14 cellular contexts compared by ENCODE assay signal in the genomic region with DNA sequence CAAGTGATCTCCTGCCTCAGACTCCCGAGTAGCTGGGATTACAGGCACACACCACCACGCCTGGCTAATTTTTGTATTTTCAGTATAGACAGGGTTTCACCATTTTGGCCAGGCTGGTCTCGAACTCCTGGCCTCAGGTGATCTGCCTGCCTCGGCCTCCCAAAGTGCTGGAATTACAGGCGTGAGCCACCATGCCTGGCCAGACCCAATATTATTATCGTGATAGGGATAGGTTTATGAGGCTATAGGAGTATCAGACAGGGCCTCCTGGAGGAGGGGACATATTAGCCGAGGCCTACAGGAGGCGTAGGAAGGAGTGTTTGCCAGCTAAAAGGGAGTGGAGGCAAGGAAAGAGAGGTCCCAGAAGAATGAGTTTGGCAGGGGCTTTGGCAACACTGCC. TPM values are rescaled to one million over a fixed set of nuclear protein-coding genes. Genes with fewer than 3 reads are reported as not detected.
DNase-seq lines count a peak whose midpoint lies in the region; ATAC-seq and TF ChIP-seq lines count a peak whose summit lies in the region.
"Not testable (repeated sequence)": the region's sequence is repeated elsewhere in the genome, so short reads cannot be mapped to it uniquely, and the experiment has no call there.
"Had no signal": no experiment of that assay in that cellular context is flagged by ENCODE, and none has a peak within 500 bp of the region (broad histone marks: within the 10 kb centered on the region; RNA-seq: fewer than 3 reads in every experiment).

No MANE protein-coding gene starts in this region.

- not testable (repeated sequence) for H3K4me3 ChIP-seq in BLaER1; HEK293 (ENCODE audit: low read depth, low read length); gastroesophageal sphincter

- peak overlapping the region; percentile 49 for H3K9ac ChIP-seq in BLaER1

- H3K27ac ChIP-seq in BLaER1 (peak overlapping the region; percentile 62), HEK293 (ENCODE audit: extremely low read depth, low read depth, low read length) (peak overlapping the region; percentile 3; the same call in 1 of the 2 replicates), gastroesophageal sphincter (peak overlapping the region in 3 of 4 donors; percentile 54 to 71 (median 70))

- CTCF ChIA-PET in HEK293 (lab: Yijun Ruan, JAX), result interaction anchor here (0.7 to 17.4 kb wide), 15 partner anchors 10 to 326 kb away, joined by 3 to 213 read pairs (median 5); partner anchors contain the start of genes KCNN4, PLAUR, SMG9 and ZNF283

- H3K36me3 Mint-ChIP-seq in activated T-helper 17 cell treated with anti-CD3 and anti-CD28 coated beads, Interleukin-2, amount 50 U/mL, for 72 hours (ENCODE audit: low read depth), result peaks cover 75% of the 10 kb centered on the region
- H3K36me3 Mint-ChIP-seq in central memory CD8-positive, alpha-beta T cell (ENCODE audit: insufficient read depth), result peaks cover 13% of the 10 kb centered on the region
- peaks cover 0 to 12% of the 10 kb centered on the region in 2 donors for H3K36me3 Mint-ChIP-seq in naive B cell
- H3K36me3 Mint-ChIP-seq in stimulated activated naive CD8-positive, alpha-beta T cell treated with anti-CD3 and anti-CD28 coated beads, Interleukin-15, Interleukin-2, amounts not matched to agents 100 ng/mL and 50 ng/mL, for 24 hours (ENCODE audit: low read depth), result peaks cover 67% of the 10 kb centered on the region

- TF ChIP-seq POLR2A in gastroesophageal sphincter (IDR thresholded peaks at IDR 0.05), result not testable (repeated sequence)

- H3K4me2 ChIP-seq in BLaER1, result peak overlapping the region; percentile 78

- H3K9me3 Mint-ChIP-seq in activated T-helper 17 cell treated with anti-CD3 and anti-CD28 coated beads, Interleukin-2, amount 50 U/mL, for 72 hours; central memory CD8-positive, alpha-beta T cell; naive B cell; stimulated activated naive CD8-positive, alpha-beta T cell treated with anti-CD3 and anti-CD28 coated beads, Interleukin-15, Interleukin-2, amounts not matched to agents 100 ng/mL and 50 ng/mL, for 24 hours: not testable (repeated sequence)

- H3K4me3 Mint-ChIP-seq in activated T-helper 17 cell treated with anti-CD3 and anti-CD28 coated beads, Interleukin-2, amount 50 U/mL, for 72 hours, result peak overlapping the region; percentile 83
- H3K4me3 Mint-ChIP-seq in central memory CD8-positive, alpha-beta T cell, result peak overlapping the region; percentile 68
- peak overlapping the region in 5 of 8 donors; percentile 25 to 84 (median 69) for H3K4me3 Mint-ChIP-seq in naive B cell
- H3K4me3 Mint-ChIP-seq in stimulated activated naive CD8-positive, alpha-beta T cell treated with anti-CD3 and anti-CD28 coated beads, Interleukin-15, Interleukin-2, amounts not matched to agents 100 ng/mL and 50 ng/mL, for 24 hours, result peak overlapping the region; percentile 73

- peak overlapping the region; percentile 99 for H3K27ac Mint-ChIP-seq in activated T-helper 17 cell treated with anti-CD3 and anti-CD28 coated beads, Interleukin-2, amount 50 U/mL, for 72 hours
- H3K27ac Mint-ChIP-seq in central memory CD8-positive, alpha-beta T cell (ENCODE audit: low read depth), result peak overlapping the region; percentile 86
- peak overlapping the region; percentile 48 to 97 (median 84) for H3K27ac Mint-ChIP-seq in naive B cell
- H3K27ac Mint-ChIP-seq in stimulated activated naive CD8-positive, alpha-beta T cell treated with anti-CD3 and anti-CD28 coated beads, Interleukin-15, Interleukin-2, amounts not matched to agents 100 ng/mL and 50 ng/mL, for 24 hours, result peak overlapping the region; percentile 97

- H3K4me1 Mint-ChIP-seq in activated T-helper 17 cell treated with anti-CD3 and anti-CD28 coated beads, Interleukin-2, amount 50 U/mL, for 72 hours, result peaks cover 74% of the 10 kb centered on the region
- peaks cover 45% of the 10 kb centered on the region for H3K4me1 Mint-ChIP-seq in central memory CD8-positive, alpha-beta T cell
- peaks cover 48 to 66% (median 51%) of the 10 kb centered on the region in 3 donors for H3K4me1 Mint-ChIP-seq in naive B cell
- H3K4me1 Mint-ChIP-seq in stimulated activated naive CD8-positive, alpha-beta T cell treated with anti-CD3 and anti-CD28 coated beads, Interleukin-15, Interleukin-2, amounts not matched to agents 100 ng/mL and 50 ng/mL, for 24 hours (ENCODE audit: low read depth), result peaks cover 78% of the 10 kb centered on the region

- peaks cover 44% of the 10 kb centered on the region for H3K4me1 ChIP-seq in BLaER1
- H3K4me1 ChIP-seq in HEK293 (ENCODE audit: control insufficient read depth, insufficient read depth, low read length); gastroesophageal sphincter: not testable (repeated sequence)

- ATAC-seq in SK-N-SH treated with all-trans-retinoic acid at 6 μM for 48 hours, result peak; percentile 20
- ATAC-seq in activated T-helper 17 cell treated with anti-CD3 and anti-CD28 coated beads, Interleukin-2, amount 50 U/mL, for 72 hours (replicated peaks); central memory CD8-positive, alpha-beta T cell (replicated peaks; ENCODE audit: extremely low read depth, poor library complexity, severe bottlenecking); naive B cell (ENCODE audit: low read depth in 2 of 2): not testable (repeated sequence)
- ATAC-seq in gastroesophageal sphincter, result peak; percentile 11

- H3K36me3 ChIP-seq in BLaER1, result peaks cover 37% of the 10 kb centered on the region
- H3K36me3 ChIP-seq in HEK293 (ENCODE audit: control insufficient read depth in 2 of 2, insufficient read depth in 1 of 2, low read length in 2 of 2); gastroesophageal sphincter: not testable (repeated sequence)

- TF ChIP-seq CTCF in HEK293 (tag by site-specific recombination; IDR thresholded peaks at IDR 0.05); gastroesophageal sphincter (IDR thresholded peaks at IDR 0.05): not testable (repeated sequence)

- POLR2A ChIA-PET in HEK293 (lab: Yijun Ruan, JAX), result interaction anchor here (0.6 to 4.3 kb wide), 8 partner anchors 9 to 171 kb away, joined by 3 to 43 read pairs (median 4); partner anchors contain the start of genes PLAUR, SMG9 and ZNF45

- not testable (repeated sequence) for H3K9me3 ChIP-seq in BLaER1; HEK293 (ENCODE audit: control insufficient read depth, insufficient read depth, low read depth, low read length); gastroesophageal sphincter

- not testable (repeated sequence) for TF ChIP-seq EP300 in gastroesophageal sphincter (IDR thresholded peaks at IDR 0.05)

- not testable (repeated sequence) for H3K27me3 ChIP-seq in BLaER1, gastroesophageal sphincter

- H4K20me1 ChIP-seq in BLaER1, result not testable (repeated sequence)

- DNase-seq in central memory CD8-positive, alpha-beta T cell (ENCODE audit: low spot score in 2 of 2); naive B cell: not testable (repeated sequence)

- 57% methylated on average over 2 of the region's 8 CpGs; no CpG with 5 or more reads in 1 of the 2 donors for WGBS in gastroesophageal sphincter (ENCODE audit: low coverage in 1 of 2), 2 donors

- not testable (repeated sequence) for H3K27me3 Mint-ChIP-seq in activated T-helper 17 cell treated with anti-CD3 and anti-CD28 coated beads, Interleukin-2, amount 50 U/mL, for 72 hours; central memory CD8-positive, alpha-beta T cell; naive B cell; stimulated activated naive CD8-positive, alpha-beta T cell treated with anti-CD3 and anti-CD28 coated beads, Interleukin-15, Interleukin-2, amounts not matched to agents 100 ng/mL and 50 ng/mL, for 24 hours

TF ChIP-seq in HEK293, 187 proteins besides CTCF, POLR2A, EP300 and RAD21:
- TF ChIP-seq ZNF416 (tag by site-specific recombination; IDR thresholded peaks at IDR 0.05) (0 out of 2 replicates have a peak, but pooled peaks have one; percentile 5), ZNF335 (tag by site-specific recombination; conservative IDR thresholded peaks at IDR 0.05) (peak; percentile 43; the same call in 1 of the 2 replicates)

RNA-seq across cellular contexts. Expression of gene SMG9, which starts 9.9 kb away (rescaled TPM):
- total RNA-seq in activated T-helper 17 cell treated with anti-CD3 and anti-CD28 coated beads, Interleukin-2, amount 50 U/mL, for 72 hours, result 100 to 1,000 TPM in 1 of 2 donors, 10 to 100 TPM in 1; 70.4 to 109 TPM
- total RNA-seq in gastroesophageal sphincter, result 10 to 100 TPM in 3 of 4 donors, 1 to 10 TPM in 1; 8.9 to 25.9 (median 17.9) TPM
- 10 to 100 TPM in 2 of 6 donors, 1 to 10 TPM in 4; 2.7 to 13.0 (median 8.2) TPM for polyA plus RNA-seq in naive B cell (ENCODE audit: low read depth in 6 of 6)

RNA-seq across cellular contexts. Expression of gene KCNN4, which starts 16.1 kb away (rescaled TPM):
- 100 to 1,000 TPM; 116 to 385 TPM for total RNA-seq in activated T-helper 17 cell treated with anti-CD3 and anti-CD28 coated beads, Interleukin-2, amount 50 U/mL, for 72 hours
- total RNA-seq in gastroesophageal sphincter, result 1 to 10 TPM; 1.8 to 7.1 (median 3.4) TPM
- 10 to 100 TPM in 4 of 6 donors, 1 to 10 TPM in 2; 9.7 to 17.2 (median 10.3) TPM for polyA plus RNA-seq in naive B cell (ENCODE audit: low read depth in 6 of 6)
- total RNA-seq: A673 had no signal

RNA-seq across cellular contexts. Expression of gene LYPD5, which starts 37.6 kb away (rescaled TPM):
- total RNA-seq in activated T-helper 17 cell treated with anti-CD3 and anti-CD28 coated beads, Interleukin-2, amount 50 U/mL, for 72 hours, result 1 to 10 TPM in 1 of 2 donors, under 1 TPM in 1; 0.73 to 6.6 TPM
- total RNA-seq in gastroesophageal sphincter, result 1 to 10 TPM; 3.1 to 9.8 (median 5.2) TPM
- under 1 TPM in 2 of 6 donors, not detected in 4; 0.28 to 0.65 TPM for polyA plus RNA-seq in naive B cell (ENCODE audit: low read depth in 6 of 6)
- total RNA-seq: A673, G401 had no signal

RNA-seq across cellular contexts. Expression of gene IRGC, which starts 48.8 kb away (rescaled TPM):
- not detected for total RNA-seq in activated T-helper 17 cell treated with anti-CD3 and anti-CD28 coated beads, Interleukin-2, amount 50 U/mL, for 72 hours
- total RNA-seq in gastroesophageal sphincter, result not detected
- polyA plus RNA-seq in naive B cell (ENCODE audit: low read depth in 6 of 6), result not detected
- total RNA-seq: A673, Caco-2, G401, H1, left cardiac atrium, pulmonary artery endothelial cell had no signal
- polyA plus RNA-seq: H1 had no signal

Comparison
In these comparisons a context has a peak if more than half of its experiments do, and no peak if none do; other contexts are left out.
1. H3K27ac ChIP-seq: peak in every context shown above with its lines; median percentile 70 in gastroesophageal sphincter; 62 in BLaER1; 3 in HEK293.
2. RNA of gene KCNN4, which starts 16.1 kb away (total RNA-seq): 116 to 385 TPM in activated T-helper 17 cell treated with anti-CD3 and anti-CD28 coated beads, Interleukin-2, amount 50 U/mL, for 72 hours; 1.8 to 7.1 TPM in gastroesophageal sphincter; every median in the first group is over 10 times any median in the second.
3. Peak in every context shown above with its lines, with median percentiles within 50 percentile points of each other: H3K27ac Mint-ChIP-seq and H3K4me3 Mint-ChIP-seq.